In the genomic region with DNA sequence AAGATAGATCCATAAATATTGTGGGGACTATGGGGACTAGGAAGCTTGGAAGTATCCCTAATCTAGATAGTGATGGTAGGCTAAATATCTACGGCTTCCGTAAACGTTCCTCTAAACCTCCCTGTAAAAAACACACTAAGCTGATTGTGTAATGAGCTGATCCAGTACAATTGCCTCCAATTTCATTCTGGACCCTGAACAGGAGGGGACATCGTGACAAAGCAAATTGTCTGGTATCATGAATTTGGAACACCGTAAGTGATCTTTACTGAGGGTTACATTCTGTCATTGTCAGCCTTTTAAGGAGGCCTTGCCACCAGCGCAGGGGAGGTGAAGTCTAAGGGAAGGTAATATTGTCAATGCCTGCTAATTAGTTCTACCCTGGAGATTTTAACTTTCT, we compare ENCODE assay signal across 8 cellular contexts. TPM values are rescaled to one million over a fixed set of nuclear protein-coding genes. Genes with fewer than 3 reads are reported as not detected.
A peak's percentile ranks its signal among the peaks of the same experiment; 100 is the strongest.
DNase-seq lines count a peak whose midpoint lies in the region; ATAC-seq, FAIRE-seq and TF ChIP-seq lines count a peak whose summit lies in the region.

No MANE protein-coding gene starts in this region.

- H4K20me1 ChIP-seq in hepatocyte (ENCODE audit: insufficient read depth, poor library complexity, severe bottlenecking) = no peaks in the 10 kb centered on the region
- H4K20me1 ChIP-seq in SK-N-SH (ENCODE audit: insufficient read depth) = no peaks in the 10 kb centered on the region

- no peak for TF ChIP-seq POLR2A in H54 (IDR thresholded peaks at IDR 0.05; ENCODE audit: low read depth, low read length)

- H3K79me2 ChIP-seq in hepatocyte (peaks cover 17% of the 10 kb centered on the region), SK-N-SH (ENCODE audit: insufficient read depth) (no peaks in the 10 kb centered on the region)

- TF ChIP-seq CTCF in HFF-Myc (IDR thresholded peaks at IDR 0.05; ENCODE audit: low read depth, low read length, missing control alignments) (no peak), ascending aorta (IDR thresholded peaks at IDR 0.05) (no peak), hepatocyte (IDR thresholded peaks at IDR 0.05; ENCODE audit: poor library complexity) (no peak), SK-N-SH (IDR thresholded peaks at IDR 0.05) (no peak)

- H2AFZ ChIP-seq in hepatocyte = peak overlapping the region; percentile 68
- no peak overlapping the region; the same call in 1 of the 2 replicates for H2AFZ ChIP-seq in SK-N-SH (ENCODE audit: low read depth)

- CTCF ChIA-PET in SK-N-SH (lab: Yijun Ruan, JAX) = no interaction called here

- H3K4me2 ChIP-seq in hepatocyte (peak overlapping the region; percentile 75), SK-N-SH (no peak overlapping the region; the same call in 1 of the 2 replicates)

- no peak for TF ChIP-seq RAD21 in SK-N-SH (IDR thresholded peaks at IDR 0.05; ENCODE audit: low read length)

- no peak overlapping the region for H3K9ac ChIP-seq in SK-N-SH

- 46% methylated on average over 6 of the region's 6 CpGs for WGBS in hepatocyte (ENCODE audit: low lambda C conversion rate, missing lambda C conversion rate)
- WGBS in SK-N-SH (ENCODE audit: low lambda C conversion rate) = 47% methylated on average over 6 of the region's 6 CpGs

- no peaks in the 10 kb centered on the region for H3K36me3 ChIP-seq in ascending aorta
- H3K36me3 ChIP-seq in hepatocyte (replicated peaks; ENCODE audit: insufficient read depth, low read depth) = no peaks in the 10 kb centered on the region
- no peaks in the 10 kb centered on the region for H3K36me3 ChIP-seq in SK-N-SH (replicated peaks in 1 of 2; ENCODE audit: control insufficient read depth in 1 of 2, insufficient read depth in 2 of 2, low read length in 1 of 2)

- no peak for FAIRE-seq in H54 (lab: Jason Lieb, UNC)

- POLR2A ChIA-PET in SK-N-SH (lab: Yijun Ruan, JAX) = no interaction called here

- H3K4me3 ChIP-seq in HFF-Myc (replicated peaks; ENCODE audit: low read depth, low read length) (peak overlapping the region; percentile 59), ascending aorta (peak overlapping the region; percentile 45 to 56), hepatocyte (peak overlapping the region; percentile 34), skeletal muscle cell (ENCODE audit: low read depth, low read length) (peak overlapping the region; percentile 56), SK-N-SH (ENCODE audit: low read depth in 2 of 2, low read length in 1 of 2) (no peak overlapping the region)

- ATAC-seq in GM21737 (IDR thresholded peaks at IDR 0.05; ENCODE audit: unreplicated experiment) = no peak

- H3K4me1 ChIP-seq in ascending aorta (no peaks in the 10 kb centered on the region), hepatocyte (ENCODE audit: insufficient read depth) (no peaks in the 10 kb centered on the region), SK-N-SH (ENCODE audit: control insufficient read depth in 1 of 2, insufficient read depth in 2 of 2, low read depth in 1 of 2, low read length in 1 of 2) (no peaks in the 10 kb centered on the region)

- no peaks in the 10 kb centered on the region for H3K27me3 ChIP-seq in ascending aorta
- no peaks in the 10 kb centered on the region for H3K27me3 ChIP-seq in hepatocyte
- no peaks in the 10 kb centered on the region for H3K27me3 ChIP-seq in SK-N-SH (ENCODE audit: insufficient read depth)

- H3K9me2 ChIP-seq in hepatocyte (replicated peaks; ENCODE audit: insufficient read depth) (no peaks in the 10 kb centered on the region), SK-N-SH (no peaks in the 10 kb centered on the region)

- no peak for TF ChIP-seq EP300 in SK-N-SH (IDR thresholded peaks at IDR 0.05; ENCODE audit: borderline replicate concordance in 1 of 2, low read depth in 1 of 2, low read length in 1 of 2)

- intact Hi-C loops in ascending aorta (cut with DNase I) = no loop called here

- H3K27ac ChIP-seq in ascending aorta (no peak overlapping the region), hepatocyte (peak overlapping the region; percentile 85), SK-N-SH (ENCODE audit: low read depth in 2 of 2, low read length in 1 of 2) (no peak overlapping the region)

- no peak for DNase-seq in HFF-Myc (ENCODE audit: extremely low read depth, low read depth)
- DNase-seq in ascending aorta (ENCODE audit: low spot score in 2 of 2) = no peak
- DNase-seq in hepatocyte (ENCODE audit: low spot score) = peak; percentile 17
- no peak for DNase-seq in skeletal muscle cell (ENCODE audit: low read depth)
- no peak for DNase-seq in Kasumi-1 (lab: John Stamatoyannopoulos, UW)
- no peak for DNase-seq in H54 (ENCODE audit: insufficient read length, low spot score)
- DNase-seq in SK-N-SH = no peak

- H3F3A ChIP-seq in SK-N-SH (replicated peaks; ENCODE audit: insufficient read depth) = no peaks in the 10 kb centered on the region

- H3K9me3 ChIP-seq in ascending aorta = no peaks in the 10 kb centered on the region
- no peaks in the 10 kb centered on the region for H3K9me3 ChIP-seq in hepatocyte (ENCODE audit: low read depth)
- H3K9me3 ChIP-seq in SK-N-SH = no peaks in the 10 kb centered on the region

TF ChIP-seq in SK-N-SH, 30 proteins besides CTCF, POLR2A, EP300 and RAD21:
- no peak for TF ChIP-seq NRF1 (IDR thresholded peaks at IDR 0.05; ENCODE audit: low read depth, low read length)
- TF ChIP-seq RFX5 (IDR thresholded peaks at IDR 0.05; ENCODE audit: low read length) = no peak
- no peak for TF ChIP-seq JUND (IDR thresholded peaks at IDR 0.05)
TF ChIP-seq in SK-N-SH: peak in this region for 0.

RNA-seq across cellular contexts. Expression of a gene that starts 0.5 kb away (rescaled TPM):
- total RNA-seq in ascending aorta = 101 TPM
- total RNA-seq in hepatocyte = 256 and 271 TPM in 2 replicates
- 300 and 434 TPM in 2 replicates for polyA plus RNA-seq in hepatocyte
- polyA plus RNA-seq in SK-N-SH (2012; rRNA removed) = 4.8 and 7.1 TPM in 2 replicates
- 8.0 and 9.5 TPM in 2 replicates for polyA plus RNA-seq in SK-N-SH (2012; cell fraction: cytosol; rRNA removed)
- 2.0 and 2.7 TPM in 2 replicates for polyA plus RNA-seq in SK-N-SH (2012; cell fraction: nucleus; rRNA removed)

Comparison
In these comparisons a context has a peak if more than half of its experiments do, and no peak if none do; other contexts are left out.
1. H3K4me3 ChIP-seq: peak in HFF-Myc (single experiment), ascending aorta (2 of 2), hepatocyte (single experiment) and skeletal muscle cell (single experiment); none in SK-N-SH (0 of 2).